In the genomic region with DNA sequence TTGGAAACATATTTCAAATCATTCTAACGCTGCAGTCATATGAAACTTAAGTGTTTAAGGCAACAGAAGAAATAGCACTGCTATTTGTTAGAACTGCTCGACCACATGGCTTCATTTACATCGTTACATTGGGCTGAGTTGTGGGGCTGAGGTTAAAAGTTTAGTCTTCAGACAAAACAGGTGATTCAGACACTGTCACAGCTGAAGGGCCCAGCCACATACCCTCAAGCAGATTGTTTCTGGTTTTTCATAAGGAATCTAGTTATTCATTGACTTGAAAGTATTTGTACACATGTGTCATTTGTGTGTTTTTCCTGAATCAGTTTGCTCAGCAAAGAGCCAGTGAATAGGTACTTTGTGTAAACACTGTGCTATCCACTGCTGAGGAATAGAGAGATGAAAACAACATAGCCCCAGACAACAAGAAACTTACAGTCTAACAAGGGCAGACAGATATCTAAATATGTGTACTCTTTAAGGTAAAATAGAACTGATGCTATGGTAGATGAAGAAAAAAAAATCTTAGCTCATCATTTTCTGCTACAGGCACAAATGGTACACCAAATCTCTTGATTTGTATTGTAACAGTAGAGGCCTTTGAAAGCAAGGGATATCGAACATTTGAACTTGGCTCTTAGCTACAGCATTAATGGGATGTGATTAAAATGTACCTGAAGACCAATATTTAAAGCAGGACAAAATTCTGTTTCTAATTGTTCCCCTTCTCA, we compare ENCODE assay signal across 1 cellular context.
TF ChIP-seq lines count a peak whose summit lies in the region.

No MANE protein-coding gene starts in this region.

TF ChIP-seq in HepG2, 621 proteins besides CTCF, POLR2A, EP300 and RAD21 (continued from another document and continues in another):
- TF ChIP-seq, protein P1, sequence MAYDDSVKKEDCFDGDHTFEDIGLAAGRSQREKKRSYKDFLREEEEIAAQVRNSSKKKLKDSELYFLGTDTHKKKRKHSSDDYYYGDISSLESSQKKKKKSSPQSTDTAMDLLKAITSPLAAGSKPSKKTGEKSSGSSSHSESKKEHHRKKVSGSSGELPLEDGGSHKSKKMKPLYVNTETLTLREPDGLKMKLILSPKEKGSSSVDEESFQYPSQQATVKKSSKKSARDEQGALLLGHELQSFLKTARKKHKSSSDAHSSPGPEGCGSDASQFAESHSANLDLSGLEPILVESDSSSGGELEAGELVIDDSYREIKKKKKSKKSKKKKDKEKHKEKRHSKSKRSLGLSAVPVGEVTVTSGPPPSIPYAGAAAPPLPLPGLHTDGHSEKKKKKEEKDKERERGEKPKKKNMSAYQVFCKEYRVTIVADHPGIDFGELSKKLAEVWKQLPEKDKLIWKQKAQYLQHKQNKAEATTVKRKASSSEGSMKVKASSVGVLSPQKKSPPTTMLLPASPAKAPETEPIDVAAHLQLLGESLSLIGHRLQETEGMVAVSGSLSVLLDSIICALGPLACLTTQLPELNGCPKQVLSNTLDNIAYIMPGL (CRISPR knock-in tag; IDR thresholded peaks at IDR 0.05; ENCODE audit: borderline replicate concordance in 1 of 2, low read depth in 1 of 2), result peak in 1 of 2 experiments; percentile 52; a peak in 1 of 4 replicates
- peak; percentile 98 for TF ChIP-seq HMG20A (CRISPR knock-in tag; IDR thresholded peaks at IDR 0.05; ENCODE audit: borderline replicate concordance)
- 0 out of 2 replicates have a peak, but pooled peaks have one; percentile 74 for TF ChIP-seq ZNF772 (CRISPR knock-in tag; IDR thresholded peaks at IDR 0.05)
- TF ChIP-seq KLF16 (CRISPR knock-in tag; IDR thresholded peaks at IDR 0.05), result peak in 1 of 2 experiments; percentile 86; a peak in 2 of 4 replicates
- 0 out of 2 replicates have a peak, but pooled peaks have one; percentile 24 for TF ChIP-seq CBX5 (CRISPR knock-in tag; IDR thresholded peaks at IDR 0.05; ENCODE audit: borderline replicate concordance)
- no peak for TF ChIP-seq HNF4G (IDR thresholded peaks at IDR 0.05; ENCODE audit: borderline replicate concordance, low read depth, low read length)
- TF ChIP-seq HNF4G (CRISPR knock-in tag; IDR thresholded peaks at IDR 0.05; ENCODE audit: borderline replicate concordance, low read depth), result peak; percentile 47; the same call in 1 of the 2 replicates
- TF ChIP-seq, protein P2, sequence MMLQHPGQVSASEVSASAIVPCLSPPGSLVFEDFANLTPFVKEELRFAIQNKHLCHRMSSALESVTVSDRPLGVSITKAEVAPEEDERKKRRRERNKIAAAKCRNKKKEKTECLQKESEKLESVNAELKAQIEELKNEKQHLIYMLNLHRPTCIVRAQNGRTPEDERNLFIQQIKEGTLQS (CRISPR knock-in tag; IDR thresholded peaks at IDR 0.05), result peak; percentile 63; the same call in 1 of the 2 replicates
- TF ChIP-seq, protein P3, sequence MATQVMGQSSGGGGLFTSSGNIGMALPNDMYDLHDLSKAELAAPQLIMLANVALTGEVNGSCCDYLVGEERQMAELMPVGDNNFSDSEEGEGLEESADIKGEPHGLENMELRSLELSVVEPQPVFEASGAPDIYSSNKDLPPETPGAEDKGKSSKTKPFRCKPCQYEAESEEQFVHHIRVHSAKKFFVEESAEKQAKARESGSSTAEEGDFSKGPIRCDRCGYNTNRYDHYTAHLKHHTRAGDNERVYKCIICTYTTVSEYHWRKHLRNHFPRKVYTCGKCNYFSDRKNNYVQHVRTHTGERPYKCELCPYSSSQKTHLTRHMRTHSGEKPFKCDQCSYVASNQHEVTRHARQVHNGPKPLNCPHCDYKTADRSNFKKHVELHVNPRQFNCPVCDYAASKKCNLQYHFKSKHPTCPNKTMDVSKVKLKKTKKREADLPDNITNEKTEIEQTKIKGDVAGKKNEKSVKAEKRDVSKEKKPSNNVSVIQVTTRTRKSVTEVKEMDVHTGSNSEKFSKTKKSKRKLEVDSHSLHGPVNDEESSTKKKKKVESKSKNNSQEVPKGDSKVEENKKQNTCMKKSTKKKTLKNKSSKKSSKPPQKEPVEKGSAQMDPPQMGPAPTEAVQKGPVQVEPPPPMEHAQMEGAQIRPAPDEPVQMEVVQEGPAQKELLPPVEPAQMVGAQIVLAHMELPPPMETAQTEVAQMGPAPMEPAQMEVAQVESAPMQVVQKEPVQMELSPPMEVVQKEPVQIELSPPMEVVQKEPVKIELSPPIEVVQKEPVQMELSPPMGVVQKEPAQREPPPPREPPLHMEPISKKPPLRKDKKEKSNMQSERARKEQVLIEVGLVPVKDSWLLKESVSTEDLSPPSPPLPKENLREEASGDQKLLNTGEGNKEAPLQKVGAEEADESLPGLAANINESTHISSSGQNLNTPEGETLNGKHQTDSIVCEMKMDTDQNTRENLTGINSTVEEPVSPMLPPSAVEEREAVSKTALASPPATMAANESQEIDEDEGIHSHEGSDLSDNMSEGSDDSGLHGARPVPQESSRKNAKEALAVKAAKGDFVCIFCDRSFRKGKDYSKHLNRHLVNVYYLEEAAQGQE (IDR thresholded peaks at IDR 0.05; ENCODE audit: borderline replicate concordance in 1 of 2, low read depth in 1 of 2, low read length in 2 of 2), result 0 out of 4 replicates have a peak, but pooled peaks of 1 of the 2 experiments have one; percentile 29
- TF ChIP-seq ZNF547 (CRISPR knock-in tag; IDR thresholded peaks at IDR 0.05), result no peak
- 0 out of 2 replicates have a peak, but pooled peaks have one; percentile 31 for TF ChIP-seq ZMAT3 (CRISPR knock-in tag; conservative IDR thresholded peaks at IDR 0.05)
- TF ChIP-seq LCORL (IDR thresholded peaks at IDR 0.05), result no peak
- peak; percentile 47; the same call in 1 of the 2 replicates for TF ChIP-seq LCORL (CRISPR knock-in tag; IDR thresholded peaks at IDR 0.05)
- TF ChIP-seq TBX3 (IDR thresholded peaks at IDR 0.05; ENCODE audit: borderline replicate concordance), result peak; percentile 87; the same call in 1 of the 2 replicates
- TF ChIP-seq MIXL1 (CRISPR knock-in tag; IDR thresholded peaks at IDR 0.05), result peak; percentile 93
- TF ChIP-seq MAFK (conservative IDR thresholded peaks at IDR 0.05 in 1 of 2, IDR thresholded peaks at IDR 0.05 in 1 of 2; ENCODE audit: low read length in 2 of 2), result peak; percentile 51 to 76; a peak in 3 of 4 replicates
- TF ChIP-seq ATF1 (CRISPR knock-in tag; IDR thresholded peaks at IDR 0.05), result peak; percentile 34; the same call in 1 of the 2 replicates
- peak; percentile 80 for TF ChIP-seq KDM6A (CRISPR knock-in tag; IDR thresholded peaks at IDR 0.05; ENCODE audit: low read depth)
- TF ChIP-seq, protein P4, sequence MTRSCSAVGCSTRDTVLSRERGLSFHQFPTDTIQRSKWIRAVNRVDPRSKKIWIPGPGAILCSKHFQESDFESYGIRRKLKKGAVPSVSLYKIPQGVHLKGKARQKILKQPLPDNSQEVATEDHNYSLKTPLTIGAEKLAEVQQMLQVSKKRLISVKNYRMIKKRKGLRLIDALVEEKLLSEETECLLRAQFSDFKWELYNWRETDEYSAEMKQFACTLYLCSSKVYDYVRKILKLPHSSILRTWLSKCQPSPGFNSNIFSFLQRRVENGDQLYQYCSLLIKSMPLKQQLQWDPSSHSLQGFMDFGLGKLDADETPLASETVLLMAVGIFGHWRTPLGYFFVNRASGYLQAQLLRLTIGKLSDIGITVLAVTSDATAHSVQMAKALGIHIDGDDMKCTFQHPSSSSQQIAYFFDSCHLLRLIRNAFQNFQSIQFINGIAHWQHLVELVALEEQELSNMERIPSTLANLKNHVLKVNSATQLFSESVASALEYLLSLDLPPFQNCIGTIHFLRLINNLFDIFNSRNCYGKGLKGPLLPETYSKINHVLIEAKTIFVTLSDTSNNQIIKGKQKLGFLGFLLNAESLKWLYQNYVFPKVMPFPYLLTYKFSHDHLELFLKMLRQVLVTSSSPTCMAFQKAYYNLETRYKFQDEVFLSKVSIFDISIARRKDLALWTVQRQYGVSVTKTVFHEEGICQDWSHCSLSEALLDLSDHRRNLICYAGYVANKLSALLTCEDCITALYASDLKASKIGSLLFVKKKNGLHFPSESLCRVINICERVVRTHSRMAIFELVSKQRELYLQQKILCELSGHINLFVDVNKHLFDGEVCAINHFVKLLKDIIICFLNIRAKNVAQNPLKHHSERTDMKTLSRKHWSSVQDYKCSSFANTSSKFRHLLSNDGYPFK (CRISPR knock-in tag; IDR thresholded peaks at IDR 0.05; ENCODE audit: borderline replicate concordance), result no peak
- TF ChIP-seq GZF1 (CRISPR knock-in tag; IDR thresholded peaks at IDR 0.05), result no peak
- TF ChIP-seq, protein P5, sequence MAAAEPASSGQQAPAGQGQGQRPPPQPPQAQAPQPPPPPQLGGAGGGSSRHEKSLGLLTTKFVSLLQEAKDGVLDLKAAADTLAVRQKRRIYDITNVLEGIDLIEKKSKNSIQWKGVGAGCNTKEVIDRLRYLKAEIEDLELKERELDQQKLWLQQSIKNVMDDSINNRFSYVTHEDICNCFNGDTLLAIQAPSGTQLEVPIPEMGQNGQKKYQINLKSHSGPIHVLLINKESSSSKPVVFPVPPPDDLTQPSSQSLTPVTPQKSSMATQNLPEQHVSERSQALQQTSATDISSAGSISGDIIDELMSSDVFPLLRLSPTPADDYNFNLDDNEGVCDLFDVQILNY (CRISPR knock-in tag; conservative IDR thresholded peaks at IDR 0.05), result no peak
- peak; percentile 98 for TF ChIP-seq FOXO1 (CRISPR knock-in tag; IDR thresholded peaks at IDR 0.05)
- peak; percentile 21; the same call in 1 of the 2 replicates for TF ChIP-seq DMAP1 (CRISPR knock-in tag; IDR thresholded peaks at IDR 0.05)
- TF ChIP-seq TP53 (CRISPR knock-in tag; conservative IDR thresholded peaks at IDR 0.05), result 0 out of 2 replicates have a peak, but pooled peaks have one; percentile 17
- no peak for TF ChIP-seq MBNL3 (CRISPR knock-in tag; conservative IDR thresholded peaks at IDR 0.05)
- TF ChIP-seq, protein P6, sequence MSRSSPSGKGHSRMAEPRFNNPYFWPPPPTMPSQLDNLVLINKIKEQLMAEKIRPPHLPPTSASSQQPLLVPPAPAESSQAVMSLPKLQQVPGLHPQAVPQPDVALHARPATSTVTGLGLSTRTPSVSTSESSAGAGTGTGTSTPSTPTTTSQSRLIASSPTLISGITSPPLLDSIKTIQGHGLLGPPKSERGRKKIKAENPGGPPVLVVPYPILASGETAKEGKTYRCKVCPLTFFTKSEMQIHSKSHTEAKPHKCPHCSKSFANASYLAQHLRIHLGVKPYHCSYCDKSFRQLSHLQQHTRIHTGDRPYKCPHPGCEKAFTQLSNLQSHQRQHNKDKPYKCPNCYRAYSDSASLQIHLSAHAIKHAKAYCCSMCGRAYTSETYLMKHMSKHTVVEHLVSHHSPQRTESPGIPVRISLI (CRISPR knock-in tag; IDR thresholded peaks at IDR 0.05; ENCODE audit: borderline replicate concordance), result peak; percentile 79; the same call in 1 of the 2 replicates
- TF ChIP-seq RARA (CRISPR knock-in tag; IDR thresholded peaks at IDR 0.05), result peak; percentile 99
- peak; percentile 74 for TF ChIP-seq TCF7 (IDR thresholded peaks at IDR 0.05; ENCODE audit: low read depth)
- TF ChIP-seq ZNF10 (CRISPR knock-in tag; IDR thresholded peaks at IDR 0.05; ENCODE audit: borderline replicate concordance, low read depth), result no peak
- no peak for TF ChIP-seq NONO (IDR thresholded peaks at IDR 0.05)
- 0 out of 2 replicates have a peak, but pooled peaks have one; percentile 20 for TF ChIP-seq NONO (CRISPR knock-in tag; conservative IDR thresholded peaks at IDR 0.05)
- TF ChIP-seq, protein P7, sequence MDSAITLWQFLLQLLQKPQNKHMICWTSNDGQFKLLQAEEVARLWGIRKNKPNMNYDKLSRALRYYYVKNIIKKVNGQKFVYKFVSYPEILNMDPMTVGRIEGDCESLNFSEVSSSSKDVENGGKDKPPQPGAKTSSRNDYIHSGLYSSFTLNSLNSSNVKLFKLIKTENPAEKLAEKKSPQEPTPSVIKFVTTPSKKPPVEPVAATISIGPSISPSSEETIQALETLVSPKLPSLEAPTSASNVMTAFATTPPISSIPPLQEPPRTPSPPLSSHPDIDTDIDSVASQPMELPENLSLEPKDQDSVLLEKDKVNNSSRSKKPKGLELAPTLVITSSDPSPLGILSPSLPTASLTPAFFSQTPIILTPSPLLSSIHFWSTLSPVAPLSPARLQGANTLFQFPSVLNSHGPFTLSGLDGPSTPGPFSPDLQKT (CRISPR knock-in tag; IDR thresholded peaks at IDR 0.05; ENCODE audit: borderline replicate concordance), result no peak
- TF ChIP-seq HMGA1 (CRISPR knock-in tag; conservative IDR thresholded peaks at IDR 0.05), result no peak
- TF ChIP-seq, protein P8, sequence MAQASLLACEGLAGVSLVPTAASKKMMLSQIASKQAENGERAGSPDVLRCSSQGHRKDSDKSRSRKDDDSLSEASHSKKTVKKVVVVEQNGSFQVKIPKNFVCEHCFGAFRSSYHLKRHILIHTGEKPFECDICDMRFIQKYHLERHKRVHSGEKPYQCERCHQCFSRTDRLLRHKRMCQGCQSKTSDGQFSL (CRISPR knock-in tag; IDR thresholded peaks at IDR 0.05), result no peak
- TF ChIP-seq, protein P9, sequence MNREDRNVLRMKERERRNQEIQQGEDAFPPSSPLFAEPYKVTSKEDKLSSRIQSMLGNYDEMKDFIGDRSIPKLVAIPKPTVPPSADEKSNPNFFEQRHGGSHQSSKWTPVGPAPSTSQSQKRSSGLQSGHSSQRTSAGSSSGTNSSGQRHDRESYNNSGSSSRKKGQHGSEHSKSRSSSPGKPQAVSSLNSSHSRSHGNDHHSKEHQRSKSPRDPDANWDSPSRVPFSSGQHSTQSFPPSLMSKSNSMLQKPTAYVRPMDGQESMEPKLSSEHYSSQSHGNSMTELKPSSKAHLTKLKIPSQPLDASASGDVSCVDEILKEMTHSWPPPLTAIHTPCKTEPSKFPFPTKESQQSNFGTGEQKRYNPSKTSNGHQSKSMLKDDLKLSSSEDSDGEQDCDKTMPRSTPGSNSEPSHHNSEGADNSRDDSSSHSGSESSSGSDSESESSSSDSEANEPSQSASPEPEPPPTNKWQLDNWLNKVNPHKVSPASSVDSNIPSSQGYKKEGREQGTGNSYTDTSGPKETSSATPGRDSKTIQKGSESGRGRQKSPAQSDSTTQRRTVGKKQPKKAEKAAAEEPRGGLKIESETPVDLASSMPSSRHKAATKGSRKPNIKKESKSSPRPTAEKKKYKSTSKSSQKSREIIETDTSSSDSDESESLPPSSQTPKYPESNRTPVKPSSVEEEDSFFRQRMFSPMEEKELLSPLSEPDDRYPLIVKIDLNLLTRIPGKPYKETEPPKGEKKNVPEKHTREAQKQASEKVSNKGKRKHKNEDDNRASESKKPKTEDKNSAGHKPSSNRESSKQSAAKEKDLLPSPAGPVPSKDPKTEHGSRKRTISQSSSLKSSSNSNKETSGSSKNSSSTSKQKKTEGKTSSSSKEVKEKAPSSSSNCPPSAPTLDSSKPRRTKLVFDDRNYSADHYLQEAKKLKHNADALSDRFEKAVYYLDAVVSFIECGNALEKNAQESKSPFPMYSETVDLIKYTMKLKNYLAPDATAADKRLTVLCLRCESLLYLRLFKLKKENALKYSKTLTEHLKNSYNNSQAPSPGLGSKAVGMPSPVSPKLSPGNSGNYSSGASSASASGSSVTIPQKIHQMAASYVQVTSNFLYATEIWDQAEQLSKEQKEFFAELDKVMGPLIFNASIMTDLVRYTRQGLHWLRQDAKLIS (CRISPR knock-in tag; IDR thresholded peaks at IDR 0.05), result no peak
- no peak for TF ChIP-seq RAD51 (IDR thresholded peaks at IDR 0.05; ENCODE audit: borderline replicate concordance)
- TF ChIP-seq MED1 (CRISPR knock-in tag; IDR thresholded peaks at IDR 0.05), result peak; percentile 93; the same call in 1 of the 2 replicates
- TF ChIP-seq, protein P10, sequence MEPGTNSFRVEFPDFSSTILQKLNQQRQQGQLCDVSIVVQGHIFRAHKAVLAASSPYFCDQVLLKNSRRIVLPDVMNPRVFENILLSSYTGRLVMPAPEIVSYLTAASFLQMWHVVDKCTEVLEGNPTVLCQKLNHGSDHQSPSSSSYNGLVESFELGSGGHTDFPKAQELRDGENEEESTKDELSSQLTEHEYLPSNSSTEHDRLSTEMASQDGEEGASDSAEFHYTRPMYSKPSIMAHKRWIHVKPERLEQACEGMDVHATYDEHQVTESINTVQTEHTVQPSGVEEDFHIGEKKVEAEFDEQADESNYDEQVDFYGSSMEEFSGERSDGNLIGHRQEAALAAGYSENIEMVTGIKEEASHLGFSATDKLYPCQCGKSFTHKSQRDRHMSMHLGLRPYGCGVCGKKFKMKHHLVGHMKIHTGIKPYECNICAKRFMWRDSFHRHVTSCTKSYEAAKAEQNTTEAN (CRISPR knock-in tag; conservative IDR thresholded peaks at IDR 0.05), result peak; percentile 63; the same call in 1 of the 2 replicates
- no peak for TF ChIP-seq GTF2F1 (IDR thresholded peaks at IDR 0.05; ENCODE audit: low read length)
